Comparison of ENCODE assay signal across 1 cellular context in genomic region chr13:99796175-99796819, GRCh38.
TF ChIP-seq lines count a peak whose summit lies in the region.

No MANE protein-coding gene starts in this region.

TF ChIP-seq in IMR-90, 13 proteins besides CTCF, POLR2A, EP300 and RAD21 (continued from another document):
- TF ChIP-seq FOS (IDR thresholded peaks at IDR 0.05; ENCODE audit: low read depth, low read length) = no peak
- no peak for TF ChIP-seq MAFK (IDR thresholded peaks at IDR 0.05; ENCODE audit: low read depth, low read length)
- TF ChIP-seq RCOR1 (IDR thresholded peaks at IDR 0.05; ENCODE audit: insufficient replicate concordance, low read length) = no peak
- TF ChIP-seq MXI1 (IDR thresholded peaks at IDR 0.05; ENCODE audit: borderline replicate concordance, low read depth, low read length) = no peak
- TF ChIP-seq CEBPB (IDR thresholded peaks at IDR 0.05; ENCODE audit: low read depth, low read length) = no peak
